ENCODE assay signal across 10 cellular contexts in the genomic region with DNA sequence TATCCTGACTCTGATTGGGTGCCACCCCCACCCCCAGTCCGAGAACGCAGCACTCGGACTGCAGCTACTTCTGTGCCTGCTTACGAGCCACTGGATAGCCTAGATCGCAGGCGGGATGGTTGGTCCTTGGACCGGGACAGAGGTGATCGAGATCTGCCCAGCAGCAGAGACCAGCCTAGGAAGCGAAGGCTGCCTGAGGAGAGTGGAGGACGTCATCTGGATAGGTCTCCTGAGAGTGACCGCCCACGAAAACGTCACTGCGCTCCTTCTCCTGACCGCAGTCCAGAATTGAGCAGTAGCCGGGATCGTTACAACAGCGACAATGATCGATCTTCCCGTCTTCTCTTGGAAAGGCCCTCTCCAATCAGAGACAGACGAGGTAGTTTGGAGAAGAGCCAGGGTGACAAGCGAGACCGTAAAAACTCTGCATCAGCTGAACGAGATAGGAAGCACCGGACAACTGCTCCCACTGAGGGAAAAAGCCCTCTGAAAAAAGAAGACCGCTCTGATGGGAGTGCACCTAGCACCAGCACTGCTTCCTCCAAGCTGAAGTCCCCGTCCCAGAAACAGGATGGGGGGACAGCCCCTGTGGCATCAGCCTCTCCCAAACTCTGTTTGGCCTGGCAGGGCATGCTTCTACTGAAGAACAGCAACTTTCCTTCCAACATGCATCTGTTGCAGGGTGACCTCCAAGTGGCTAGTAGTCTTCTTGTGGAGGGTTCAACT. TPM values are rescaled to one million over a fixed set of nuclear protein-coding genes. Genes with fewer than 3 reads are reported as not detected.
DNase-seq lines count a peak whose midpoint lies in the region; ATAC-seq, FAIRE-seq and TF ChIP-seq lines count a peak whose summit lies in the region.
"Had no signal": no experiment of that assay in that cellular context is flagged by ENCODE, and none has a peak within 500 bp of the region (broad histone marks: within the 10 kb centered on the region; RNA-seq: fewer than 3 reads in every experiment).

No MANE protein-coding gene starts in this region.

- no peak for TF ChIP-seq CTCF in astrocyte of the spinal cord (IDR thresholded peaks at IDR 0.05; ENCODE audit: low read depth, low read length)
- TF ChIP-seq CTCF in mesothelial cell of epicardium (IDR thresholded peaks at IDR 0.05; ENCODE audit: unreplicated experiment) = no peak

- in situ Hi-C loops in astrocyte of the spinal cord (cut with HindIII; ENCODE audit: low sequenced_read_pairs) = no loop called here

- H3K27me3 ChIP-seq in CD8-positive, alpha-beta memory T cell (ENCODE audit: insufficient read depth, low read length, poor library complexity, severe bottlenecking) = no peaks in the 10 kb centered on the region
- H3K27me3 ChIP-seq in HUES48 (ENCODE audit: control insufficient read depth, insufficient read depth, low read length) = no peaks in the 10 kb centered on the region

- H3K36me3 Mint-ChIP-seq in CD8-positive, alpha-beta memory T cell = peaks cover 3 to 17% (median 7%) of the 10 kb centered on the region in 3 donors
- peaks cover 16% of the 10 kb centered on the region for H3K36me3 Mint-ChIP-seq in mesothelial cell of epicardium

- no peaks in the 10 kb centered on the region for H3K9me3 Mint-ChIP-seq in CD8-positive, alpha-beta memory T cell
- no peaks in the 10 kb centered on the region for H3K9me3 Mint-ChIP-seq in mesothelial cell of epicardium

- H3K27ac Mint-ChIP-seq in CD8-positive, alpha-beta memory T cell = peak overlapping the region in 5 of 8 donors; percentile 20 to 77 (median 64)
- no peak overlapping the region for H3K27ac Mint-ChIP-seq in mesothelial cell of epicardium

- H3K4me1 ChIP-seq in CD8-positive, alpha-beta memory T cell (ENCODE audit: insufficient read depth, low read length) = peaks cover 66% of the 10 kb centered on the region
- peaks cover 49% of the 10 kb centered on the region for H3K4me1 ChIP-seq in HUES48 (ENCODE audit: control insufficient read depth, insufficient read depth, low read length)

- H3K9ac ChIP-seq in HUES48 (ENCODE audit: low read depth, low read length) = no peak overlapping the region

- peaks cover 4% of the 10 kb centered on the region for H3K36me3 ChIP-seq in CD8-positive, alpha-beta memory T cell (ENCODE audit: insufficient read depth, low read length)
- H3K36me3 ChIP-seq in HUES48 (ENCODE audit: control insufficient read depth, insufficient read depth, low read length) = peaks cover 49% of the 10 kb centered on the region

- no peaks in the 10 kb centered on the region for H3K27me3 Mint-ChIP-seq in CD8-positive, alpha-beta memory T cell
- H3K27me3 Mint-ChIP-seq in mesothelial cell of epicardium (ENCODE audit: low read depth) = no peaks in the 10 kb centered on the region

- POLR2A ChIA-PET in CD8-positive, alpha-beta memory T cell (lab: Charles Lee) = no interaction called here

- ATAC-seq in GM21423 (IDR thresholded peaks at IDR 0.05; ENCODE audit: unreplicated experiment) = no peak

- peak overlapping the region; percentile 80 for H3K4me3 ChIP-seq in CD8-positive, alpha-beta memory T cell (ENCODE audit: low read length)
- peak overlapping the region; percentile 93 for H3K4me3 ChIP-seq in HUES48 (ENCODE audit: low read depth, low read length)
- H3K4me3 ChIP-seq in astrocyte of the spinal cord (ENCODE audit: low read depth, low read length) = peak overlapping the region; percentile 21

- no peaks in the 10 kb centered on the region for H3K9me3 ChIP-seq in CD8-positive, alpha-beta memory T cell (ENCODE audit: low read length)
- H3K9me3 ChIP-seq in HUES48 (ENCODE audit: control insufficient read depth, insufficient read depth, low read length) = no peaks in the 10 kb centered on the region

- H3K4me1 Mint-ChIP-seq in CD8-positive, alpha-beta memory T cell = peaks cover 75 to 84% (median 80%) of the 10 kb centered on the region in 3 donors
- peaks cover 69% of the 10 kb centered on the region for H3K4me1 Mint-ChIP-seq in mesothelial cell of epicardium

- CTCF ChIA-PET in CD8-positive, alpha-beta memory T cell (lab: Charles Lee) = interaction anchor here (2.2 to 3.4 kb wide), 2 partner anchors 29 to 134 kb away, joined by 8 to 19 read pairs; no protein-coding TSS in a partner anchor

- peak overlapping the region; percentile 29 for H3K27ac ChIP-seq in CD8-positive, alpha-beta memory T cell (ENCODE audit: low read depth, low read length)
- no peak overlapping the region for H3K27ac ChIP-seq in HUES48 (ENCODE audit: low read depth, low read length)

- DNase-seq in CD8-positive, alpha-beta memory T cell = no peak
- no peak for DNase-seq in astrocyte of the spinal cord (ENCODE audit: low read depth, low spot score)
- DNase-seq in mesothelial cell of epicardium (ENCODE audit: low spot score in 2 of 2, unreplicated experiment in 2 of 2) = no peak
- no peak for DNase-seq in RCC 7860 (ENCODE audit: low spot score)
- DNase-seq in foreskin melanocyte = no peak
- no peak for DNase-seq in NAMALWA (ENCODE audit: low spot score)
- DNase-seq: cortex of kidney, NCI-H510A had no signal

- no peak for FAIRE-seq in RCC 7860 (lab: Jason Lieb, UNC)

- peak overlapping the region in 1 of 7 donors; percentile 77 for H3K4me3 Mint-ChIP-seq in CD8-positive, alpha-beta memory T cell
- peak overlapping the region; percentile 45 for H3K4me3 Mint-ChIP-seq in mesothelial cell of epicardium

RNA-seq across cellular contexts. Expression of a gene that starts 2.1 kb away (rescaled TPM):
- total RNA-seq in CD8-positive, alpha-beta memory T cell = 10 to 100 TPM; 53.9 to 54.0 TPM
- 10.7 TPM for polyA plus RNA-seq in CD8-positive, alpha-beta memory T cell
- total RNA-seq in mesothelial cell of epicardium = 39.7 to 41.9 TPM (median 41.0 TPM) in 3 replicates

RNA-seq across cellular contexts. Expression of a gene that starts 49.5 kb away (rescaled TPM):
- total RNA-seq in CD8-positive, alpha-beta memory T cell = under 1 TPM; 0.09 to 0.13 TPM
- 0.49 TPM for polyA plus RNA-seq in CD8-positive, alpha-beta memory T cell
- 13.7 to 14.4 TPM (median 13.7 TPM) in 3 replicates for total RNA-seq in mesothelial cell of epicardium

Comparison
In these comparisons a context has a peak if more than half of its experiments do, and no peak if none do; other contexts are left out.
1. H3K4me3 ChIP-seq: peak in every context shown above with its lines; median percentile 93 in HUES48; 80 in CD8-positive, alpha-beta memory T cell; 21 in astrocyte of the spinal cord.
2. RNA of a gene that starts 49.5 kb away (total RNA-seq): 13.7 to 14.4 TPM in mesothelial cell of epicardium; 0.09 to 0.13 TPM in CD8-positive, alpha-beta memory T cell; every median in the first group is over 10 times any median in the second.